Comparison of ENCODE assay signal across 8 cellular contexts in the genomic region with DNA sequence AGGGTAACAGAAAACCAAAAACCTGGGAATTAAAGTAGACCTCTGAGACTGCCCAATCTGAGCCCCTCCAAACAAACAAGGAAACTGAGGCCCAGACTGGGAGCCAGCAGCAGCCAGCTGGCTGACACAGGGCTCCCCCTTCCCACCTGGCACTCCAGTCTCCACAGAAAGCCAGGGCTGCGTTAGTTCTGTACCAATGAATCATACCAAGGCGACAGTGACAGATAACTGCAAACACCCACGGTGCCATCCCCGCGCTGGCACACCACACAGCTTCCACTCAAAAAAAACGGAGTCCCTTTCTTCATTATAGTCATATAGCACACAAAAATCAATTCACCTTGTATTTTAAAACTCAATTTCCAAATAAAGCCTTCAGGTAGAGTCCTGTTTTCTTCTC. TPM values are rescaled to one million over a fixed set of nuclear protein-coding genes. Genes with fewer than 3 reads are reported as not detected.
A peak's percentile ranks its signal among the peaks of the same experiment; 100 is the strongest.
DNase-seq lines count a peak whose midpoint lies in the region; ATAC-seq and TF ChIP-seq lines count a peak whose summit lies in the region.

No MANE protein-coding gene starts in this region.

- H3K27ac Mint-ChIP-seq in Calu3 (ENCODE audit: unreplicated experiment), result peak overlapping the region; percentile 97

- H3K4me1 ChIP-seq in esophagus (ENCODE audit: control insufficient read depth in 2 of 2, insufficient read depth in 2 of 2, low read length in 1 of 2) (peaks cover 16 to 37% of the 10 kb centered on the region in 2 donors), psoas muscle (peaks cover 41% of the 10 kb centered on the region)

- no peaks in the 10 kb centered on the region for H3K27me3 Mint-ChIP-seq in Calu3 (ENCODE audit: unreplicated experiment)

- 37 to 40% methylated on average over 6 of the region's 6 CpGs for WGBS in esophagus, 2 donors
- 27 to 37% (median 29%) methylated on average over 6 of the region's 6 CpGs for WGBS in psoas muscle, 3 donors

- no peaks in the 10 kb centered on the region for H3K27me3 ChIP-seq in esophagus (ENCODE audit: control insufficient read depth in 1 of 2, insufficient read depth in 2 of 2, low read length in 2 of 2)
- no peaks in the 10 kb centered on the region for H3K27me3 ChIP-seq in psoas muscle (ENCODE audit: insufficient read depth in 3 of 3, low read length in 2 of 3)

- CTCF ChIA-PET in Calu3 (lab: Charles Lee), result interaction anchor here (0.9 to 3.0 kb wide), 3 partner anchors 18 to 327 kb away, joined by 3 to 15 read pairs (median 5); no protein-coding TSS in a partner anchor

- peak overlapping the region; percentile 90 for H3K4me3 Mint-ChIP-seq in Calu3 (ENCODE audit: low read depth, unreplicated experiment)

- peaks cover 63% of the 10 kb centered on the region for H3K4me1 Mint-ChIP-seq in Calu3 (ENCODE audit: low read depth, unreplicated experiment)

- H3K36me3 Mint-ChIP-seq in Calu3 (ENCODE audit: insufficient read depth, unreplicated experiment), result peaks cover 53% of the 10 kb centered on the region

- H3K27ac ChIP-seq in esophagus (ENCODE audit: low read depth in 2 of 2, low read length in 1 of 2) (peak overlapping the region; percentile 98 to 99), psoas muscle (peak overlapping the region; percentile 96)

- no peaks in the 10 kb centered on the region for H3K9me3 ChIP-seq in esophagus (ENCODE audit: control insufficient read depth in 2 of 2, insufficient read depth in 1 of 2, low read depth in 1 of 2, low read length in 1 of 2)
- no peaks in the 10 kb centered on the region for H3K9me3 ChIP-seq in psoas muscle

- peaks cover 0 to 5% of the 10 kb centered on the region in 2 donors for H3K36me3 ChIP-seq in esophagus (ENCODE audit: control insufficient read depth in 2 of 2, insufficient read depth in 2 of 2, low read length in 1 of 2)
- H3K36me3 ChIP-seq in psoas muscle (ENCODE audit: insufficient read depth in 1 of 2, low read depth in 1 of 2), result no peaks in the 10 kb centered on the region

- ATAC-seq in psoas muscle, result peak; percentile 50 to 75 (median 68)
- no peak for ATAC-seq in HG02885 (IDR thresholded peaks at IDR 0.05; ENCODE audit: poor library complexity, unreplicated experiment)

- TF ChIP-seq CTCF in Calu3 (IDR thresholded peaks at IDR 0.05; ENCODE audit: unreplicated experiment), result no peak
- no peak for TF ChIP-seq CTCF in WI38 (IDR thresholded peaks at IDR 0.05; ENCODE audit: low read depth, low read length)
- no peak for TF ChIP-seq CTCF in psoas muscle (IDR thresholded peaks at IDR 0.05)

- intact Hi-C loops in Calu3 (cut with micrococcal nuclease; ENCODE audit: unreplicated experiment) (loop anchor here (5.0 kb wide), 1 partner anchor 35 kb away; a partner anchor contains a TSS), psoas muscle (cut with DNase I) (no loop called here)

- BruUV-seq in Calu3 (replicated peaks; lab: Mats Ljungman, UMichigan), result no TSS peak

- peak overlapping the region; percentile 76; the same call in 1 of the 2 replicates for H3K4me3 ChIP-seq in WI38 (ENCODE audit: low read depth, low read length)
- H3K4me3 ChIP-seq in esophagus (ENCODE audit: low read depth in 1 of 2, low read length in 2 of 2), result peak overlapping the region; percentile 23 to 69
- H3K4me3 ChIP-seq in psoas muscle, result peak overlapping the region; percentile 95

- H3K9me3 Mint-ChIP-seq in Calu3 (ENCODE audit: low read depth, unreplicated experiment), result no peaks in the 10 kb centered on the region

- DNase-seq in Calu3 (peak; percentile 26), psoas muscle (peak in 1 of 2 donors; percentile 41), NCI-H1930 (lab: John Stamatoyannopoulos, UW) (no peak), GOT3 (lab: John Stamatoyannopoulos, UW) (no peak), kidney glomerular epithelial cell (lab: John Stamatoyannopoulos, UW) (no peak)

RNA-seq across cellular contexts. Expression of a gene that starts 1.4 kb away (rescaled TPM):
- total RNA-seq in Calu3 (2022) (14.0 and 14.8 TPM in 2 replicates), psoas muscle (10 to 100 TPM in 3 of 4 donors, 1 to 10 TPM in 1; 7.8 to 20.7 (median 13.1) TPM)
- polyA plus RNA-seq in esophagus (10 to 100 TPM in 1 of 2 donors, 1 to 10 TPM in 1; 4.9 to 12.6 TPM), psoas muscle (1 to 10 TPM; 1.9 to 2.5 (median 2.4) TPM)

RNA-seq across cellular contexts. Expression of a gene that starts 33.3 kb away (rescaled TPM):
- total RNA-seq in Calu3 (2022) (18.6 and 21.2 TPM in 2 replicates), psoas muscle (10 to 100 TPM; 14.9 to 24.7 (median 18.4) TPM)
- polyA plus RNA-seq in esophagus (1 to 10 TPM; 3.2 to 4.8 TPM), psoas muscle (10 to 100 TPM in 1 of 3 donors, 1 to 10 TPM in 2; 2.9 to 30.9 (median 6.9) TPM)

RNA-seq across cellular contexts. Expression of a gene that starts 47.1 kb away (rescaled TPM):
- total RNA-seq in Calu3 (2022), result 5.9 and 8.0 TPM in 2 replicates
- polyA plus RNA-seq in esophagus, result 1 to 10 TPM; 2.5 to 3.0 TPM
- total RNA-seq in psoas muscle, result 10 to 100 TPM in 2 of 4 donors, 1 to 10 TPM in 2; 4.1 to 13.1 (median 10.9) TPM
- 10 to 100 TPM; 35.7 to 54.5 (median 40.6) TPM for polyA plus RNA-seq in psoas muscle
